ENCODE assay signal across 18 cellular contexts in genomic region chr9:83140061-83140460, GRCh38.
DNase-seq lines count a peak whose midpoint lies in the region; ATAC-seq and TF ChIP-seq lines count a peak whose summit lies in the region.
"Had no signal": no experiment of that assay in that cellular context is flagged by ENCODE, and none has a peak within 500 bp of the region (broad histone marks: within the 10 kb centered on the region; RNA-seq: fewer than 3 reads in every experiment).

No MANE protein-coding gene starts in this region.

- no peak for TF ChIP-seq CTCF in VCaP (conservative IDR thresholded peaks at IDR 0.05)

- no peaks in the 10 kb centered on the region for H3K4me1 Mint-ChIP-seq in activated CD4-positive, alpha-beta T cell treated with anti-CD3 and anti-CD28 coated beads, Interleukin-2, amount 10 ng/mL, durations not matched to agents 24 days and 14 days
- no peaks in the 10 kb centered on the region for H3K4me1 Mint-ChIP-seq in activated CD4-positive, alpha-beta T cell treated with anti-CD3 and anti-CD28 coated beads for 36 hours
- H3K4me1 Mint-ChIP-seq: B cell; CD4-positive, CD25-positive, alpha-beta regulatory T cell; GM23338 had no signal

- H3K9me3 Mint-ChIP-seq in activated CD4-positive, alpha-beta T cell treated with anti-CD3 and anti-CD28 coated beads, Interleukin-2, amount 10 ng/mL, durations not matched to agents 24 days and 14 days: no peaks in the 10 kb centered on the region
- H3K9me3 Mint-ChIP-seq in activated CD4-positive, alpha-beta T cell treated with anti-CD3 and anti-CD28 coated beads for 36 hours (ENCODE audit: low read depth): no peaks in the 10 kb centered on the region
- H3K9me3 Mint-ChIP-seq: CD8-positive, alpha-beta T cell; GM23338 had no signal

- no peaks in the 10 kb centered on the region for H3K36me3 Mint-ChIP-seq in activated CD4-positive, alpha-beta T cell treated with anti-CD3 and anti-CD28 coated beads, Interleukin-2, amount 10 ng/mL, durations not matched to agents 24 days and 14 days (ENCODE audit: low read depth)
- no peaks in the 10 kb centered on the region for H3K36me3 Mint-ChIP-seq in activated CD4-positive, alpha-beta T cell treated with anti-CD3 and anti-CD28 coated beads for 36 hours (ENCODE audit: low read depth)
- H3K36me3 Mint-ChIP-seq: CD4-positive, CD25-positive, alpha-beta regulatory T cell; CD8-positive, alpha-beta T cell had no signal

- intact Hi-C loops in activated CD4-positive, alpha-beta T cell treated with anti-CD3 and anti-CD28 coated beads, Interleukin-2, amount 10 ng/mL, durations not matched to agents 24 days and 14 days (cut with micrococcal nuclease): no loop called here
- intact Hi-C loops in activated CD4-positive, alpha-beta T cell treated with anti-CD3 and anti-CD28 coated beads for 36 hours (cut with DNase I, micrococcal nuclease): no loop called here

- H3K4me3 Mint-ChIP-seq in activated CD4-positive, alpha-beta T cell treated with anti-CD3 and anti-CD28 coated beads, Interleukin-2, amount 10 ng/mL, durations not matched to agents 24 days and 14 days: no peak overlapping the region
- H3K4me3 Mint-ChIP-seq in activated CD4-positive, alpha-beta T cell treated with anti-CD3 and anti-CD28 coated beads for 36 hours: no peak overlapping the region
- H3K4me3 Mint-ChIP-seq: B cell; CD4-positive, CD25-positive, alpha-beta regulatory T cell; CD8-positive, alpha-beta T cell; GM23338 had no signal

- no peaks in the 10 kb centered on the region for H3K27me3 Mint-ChIP-seq in activated CD4-positive, alpha-beta T cell treated with anti-CD3 and anti-CD28 coated beads, Interleukin-2, amount 10 ng/mL, durations not matched to agents 24 days and 14 days
- peaks cover under 1% of the 10 kb centered on the region for H3K27me3 Mint-ChIP-seq in activated CD4-positive, alpha-beta T cell treated with anti-CD3 and anti-CD28 coated beads for 36 hours
- H3K27me3 Mint-ChIP-seq: CD4-positive, CD25-positive, alpha-beta regulatory T cell had no signal

- H3K4me3 ChIP-seq in H7 (ENCODE audit: insufficient read depth, low read depth, low read length): no peak overlapping the region
- H3K4me3 ChIP-seq: BLaER1, GM23338, HAP-1 had no signal

- H3K27me3 ChIP-seq in H7 (ENCODE audit: control insufficient read depth, insufficient read depth, low read length): no peaks in the 10 kb centered on the region
- H3K27me3 ChIP-seq: BLaER1 had no signal

- CTCF ChIA-PET in activated CD4-positive, alpha-beta T cell treated with anti-CD3 and anti-CD28 coated beads for 36 hours (lab: Charles Lee): no interaction called here
- CTCF ChIA-PET in HEK293T (lab: Yijun Ruan, JAX): no interaction called here

- H3K36me3 ChIP-seq in H7 (replicated peaks; ENCODE audit: control insufficient read depth, insufficient read depth, low read length): no peaks in the 10 kb centered on the region
- H3K36me3 ChIP-seq: BLaER1, HAP-1 had no signal

- POLR2A ChIA-PET in activated CD4-positive, alpha-beta T cell treated with anti-CD3 and anti-CD28 coated beads for 36 hours (lab: Charles Lee): no interaction called here
- POLR2A ChIA-PET in HEK293T (lab: Yijun Ruan, JAX): no interaction called here

- DNase-seq in activated CD4-positive, alpha-beta T cell treated with anti-CD3 and anti-CD28 coated beads, Interleukin-2, amount 10 ng/mL, durations not matched to agents 24 days and 14 days: peak; percentile 10
- DNase-seq in activated CD4-positive, alpha-beta T cell treated with anti-CD3 and anti-CD28 coated beads for 36 hours: no peak
- DNase-seq in kidney tubule cell (ENCODE audit: low spot score) (peak; percentile 75), NCI-H187 (lab: John Stamatoyannopoulos, UW) (no peak), H7 (no peak), HEK293T (ENCODE audit: extremely low spot score) (no peak)
- DNase-seq: Caco-2; CD4-positive, CD25-positive, alpha-beta regulatory T cell; CD8-positive, alpha-beta T cell; DMS153; DND-41 had no signal

- ATAC-seq in activated CD4-positive, alpha-beta T cell treated with anti-CD3 and anti-CD28 coated beads for 36 hours: no peak
- no peak for ATAC-seq in HG03196 (IDR thresholded peaks at IDR 0.05; ENCODE audit: unreplicated experiment)
- ATAC-seq: CD8-positive, alpha-beta T cell; GM23338 had no signal

- peak overlapping the region; percentile 82 for H3K27ac ChIP-seq in VCaP
- H3K27ac ChIP-seq: 22Rv1, BLaER1 had no signal

- H3K27ac Mint-ChIP-seq in activated CD4-positive, alpha-beta T cell treated with anti-CD3 and anti-CD28 coated beads, Interleukin-2, amount 10 ng/mL, durations not matched to agents 24 days and 14 days: no peak overlapping the region
- no peak overlapping the region for H3K27ac Mint-ChIP-seq in activated CD4-positive, alpha-beta T cell treated with anti-CD3 and anti-CD28 coated beads for 36 hours
- H3K27ac Mint-ChIP-seq: B cell; CD4-positive, CD25-positive, alpha-beta regulatory T cell; CD8-positive, alpha-beta T cell; GM23338 had no signal

TF ChIP-seq in HEK293T, 16 proteins besides CTCF, POLR2A, EP300 and RAD21:
- TF ChIP-seq SP1 (IDR thresholded peaks at IDR 0.05): no peak
- TF ChIP-seq ZNF384 (IDR thresholded peaks at IDR 0.05): no peak
- no peak for TF ChIP-seq CTBP1 (IDR thresholded peaks at IDR 0.05; ENCODE audit: borderline replicate concordance)
- TF ChIP-seq ARNT (IDR thresholded peaks at IDR 0.05): no peak
- TF ChIP-seq PKNOX1 (IDR thresholded peaks at IDR 0.05): no peak
- TF ChIP-seq LEF1 (IDR thresholded peaks at IDR 0.05; ENCODE audit: borderline replicate concordance): no peak
- TF ChIP-seq TARDBP (IDR thresholded peaks at IDR 0.05): no peak
- no peak for TF ChIP-seq FOXM1 (IDR thresholded peaks at IDR 0.05; ENCODE audit: borderline replicate concordance)
- no peak for TF ChIP-seq HDGF (IDR thresholded peaks at IDR 0.05; ENCODE audit: borderline replicate concordance)
- no peak for TF ChIP-seq ELF4 (IDR thresholded peaks at IDR 0.05)

Comparison
In these comparisons a context has a peak if more than half of its experiments do, and no peak if none do; other contexts are left out.
1. DNase-seq: peak in activated CD4-positive, alpha-beta T cell treated with anti-CD3 and anti-CD28 coated beads, Interleukin-2, amount 10 ng/mL, durations not matched to agents 24 days and 14 days (single experiment) and kidney tubule cell (single experiment); none in activated CD4-positive, alpha-beta T cell treated with anti-CD3 and anti-CD28 coated beads for 36 hours (single experiment), NCI-H187 (0 of 2), H7 (single experiment) and HEK293T (single experiment).